In the genomic region with DNA sequence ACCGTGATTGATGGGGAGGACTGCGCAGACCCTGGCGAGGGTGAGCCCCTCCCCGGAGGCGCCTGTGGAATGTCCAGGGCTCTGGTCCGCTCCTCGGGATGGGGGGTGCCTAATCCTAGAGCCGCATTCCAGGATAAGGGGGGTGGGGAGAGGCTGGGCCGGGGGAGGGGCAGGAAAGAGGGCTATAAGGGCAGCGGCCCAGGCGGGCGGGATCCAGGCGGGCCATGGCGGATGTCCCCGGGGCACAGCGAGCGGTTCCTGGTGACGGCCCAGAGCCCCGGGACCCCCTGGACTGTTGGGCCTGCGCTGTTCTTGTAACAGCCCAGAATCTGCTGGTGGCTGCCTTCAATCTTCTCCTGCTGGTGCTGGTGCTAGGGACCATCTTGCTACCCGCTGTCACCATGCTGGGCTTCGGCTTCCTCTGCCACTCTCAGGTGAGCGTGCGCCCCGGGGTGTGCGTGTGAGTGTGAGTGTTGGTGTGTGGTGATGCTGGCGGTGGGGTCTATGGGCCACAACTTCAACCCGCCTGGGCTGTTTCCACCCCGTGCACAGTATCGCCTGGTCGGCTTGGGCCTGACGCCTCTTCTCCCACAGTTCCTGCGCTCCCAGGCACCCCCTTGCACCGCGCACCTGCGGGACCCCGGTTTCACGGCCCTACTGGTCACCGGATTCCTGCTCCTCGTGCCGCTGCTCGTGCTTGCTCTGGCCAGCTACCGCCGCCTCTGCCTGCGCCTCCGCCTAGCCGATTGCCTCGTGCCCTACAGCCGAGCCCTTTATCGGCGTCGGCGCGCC, we compare ENCODE assay signal across 1 cellular context.
TF ChIP-seq lines count a peak whose summit lies in the region.

A gene with protein sequence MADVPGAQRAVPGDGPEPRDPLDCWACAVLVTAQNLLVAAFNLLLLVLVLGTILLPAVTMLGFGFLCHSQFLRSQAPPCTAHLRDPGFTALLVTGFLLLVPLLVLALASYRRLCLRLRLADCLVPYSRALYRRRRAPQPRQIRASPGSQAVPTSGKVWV (plus strand): TSS at position 216 of the 792 bp plus-strand sequence. CDS start 9 bp downstream, at position 225.

TF ChIP-seq in HCT116, 20 proteins besides CTCF, POLR2A, EP300 and RAD21:
- TF ChIP-seq, protein P1, sequence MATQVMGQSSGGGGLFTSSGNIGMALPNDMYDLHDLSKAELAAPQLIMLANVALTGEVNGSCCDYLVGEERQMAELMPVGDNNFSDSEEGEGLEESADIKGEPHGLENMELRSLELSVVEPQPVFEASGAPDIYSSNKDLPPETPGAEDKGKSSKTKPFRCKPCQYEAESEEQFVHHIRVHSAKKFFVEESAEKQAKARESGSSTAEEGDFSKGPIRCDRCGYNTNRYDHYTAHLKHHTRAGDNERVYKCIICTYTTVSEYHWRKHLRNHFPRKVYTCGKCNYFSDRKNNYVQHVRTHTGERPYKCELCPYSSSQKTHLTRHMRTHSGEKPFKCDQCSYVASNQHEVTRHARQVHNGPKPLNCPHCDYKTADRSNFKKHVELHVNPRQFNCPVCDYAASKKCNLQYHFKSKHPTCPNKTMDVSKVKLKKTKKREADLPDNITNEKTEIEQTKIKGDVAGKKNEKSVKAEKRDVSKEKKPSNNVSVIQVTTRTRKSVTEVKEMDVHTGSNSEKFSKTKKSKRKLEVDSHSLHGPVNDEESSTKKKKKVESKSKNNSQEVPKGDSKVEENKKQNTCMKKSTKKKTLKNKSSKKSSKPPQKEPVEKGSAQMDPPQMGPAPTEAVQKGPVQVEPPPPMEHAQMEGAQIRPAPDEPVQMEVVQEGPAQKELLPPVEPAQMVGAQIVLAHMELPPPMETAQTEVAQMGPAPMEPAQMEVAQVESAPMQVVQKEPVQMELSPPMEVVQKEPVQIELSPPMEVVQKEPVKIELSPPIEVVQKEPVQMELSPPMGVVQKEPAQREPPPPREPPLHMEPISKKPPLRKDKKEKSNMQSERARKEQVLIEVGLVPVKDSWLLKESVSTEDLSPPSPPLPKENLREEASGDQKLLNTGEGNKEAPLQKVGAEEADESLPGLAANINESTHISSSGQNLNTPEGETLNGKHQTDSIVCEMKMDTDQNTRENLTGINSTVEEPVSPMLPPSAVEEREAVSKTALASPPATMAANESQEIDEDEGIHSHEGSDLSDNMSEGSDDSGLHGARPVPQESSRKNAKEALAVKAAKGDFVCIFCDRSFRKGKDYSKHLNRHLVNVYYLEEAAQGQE (IDR thresholded peaks at IDR 0.05; ENCODE audit: low read depth): no peak
- TF ChIP-seq ZNF274 (IDR thresholded peaks at IDR 0.05; ENCODE audit: low read depth, low read length) (no peak), TCF7L2 (IDR thresholded peaks at IDR 0.05; ENCODE audit: borderline replicate concordance, extremely low read depth, insufficient read depth, insufficient read length) (no peak), EZH2 (IDR thresholded peaks at IDR 0.05) (no peak), POLR2AphosphoS5 (IDR thresholded peaks at IDR 0.05; ENCODE audit: low read depth, low read length) (no peak; the same call in 1 of the 2 replicates)
- TF ChIP-seq, protein P2, sequence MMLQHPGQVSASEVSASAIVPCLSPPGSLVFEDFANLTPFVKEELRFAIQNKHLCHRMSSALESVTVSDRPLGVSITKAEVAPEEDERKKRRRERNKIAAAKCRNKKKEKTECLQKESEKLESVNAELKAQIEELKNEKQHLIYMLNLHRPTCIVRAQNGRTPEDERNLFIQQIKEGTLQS (IDR thresholded peaks at IDR 0.05): no peak
- TF ChIP-seq, protein P3, sequence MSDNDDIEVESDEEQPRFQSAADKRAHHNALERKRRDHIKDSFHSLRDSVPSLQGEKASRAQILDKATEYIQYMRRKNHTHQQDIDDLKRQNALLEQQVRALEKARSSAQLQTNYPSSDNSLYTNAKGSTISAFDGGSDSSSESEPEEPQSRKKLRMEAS (IDR thresholded peaks at IDR 0.05): no peak
